8 cellular contexts compared by ENCODE assay signal in genomic region chr17:4366312-4367063, GRCh38. TPM values are rescaled to one million over a fixed set of nuclear protein-coding genes. Genes with fewer than 3 reads are reported as not detected.
DNase-seq lines count a peak whose midpoint lies in the region; ATAC-seq and TF ChIP-seq lines count a peak whose summit lies in the region.

UBE2G1 (minus strand) TSS chr17:4366675; CDS start chr17:4366316, 359 bp downstream.

- POLR2A ChIA-PET in BJ (lab: Charles Lee) = interaction anchor here (0.6 kb wide), 1 partner anchor 151 kb away, joined by 3 read pairs; no protein-coding TSS in a partner anchor

- no peaks in the 10 kb centered on the region for H3K36me3 ChIP-seq in BJ (ENCODE audit: control insufficient read depth, insufficient read depth, low read length)

- peak within 1 kb of the TSS; percentile 88 for H3K4me3 ChIP-seq in BJ (ENCODE audit: low read depth, low read length)

- H3K27me3 ChIP-seq in BJ (ENCODE audit: control insufficient read depth, insufficient read depth, low read length) (no peaks in the 10 kb centered on the region), layer of hippocampus (ENCODE audit: control insufficient read depth, insufficient read depth, low read length) (no peaks in the 10 kb centered on the region)

- CTCF ChIA-PET in BJ (lab: Yijun Ruan, JAX) = interaction anchor here (1.0 to 1.3 kb wide), 3 partner anchors 49 to 151 kb away, joined by 3 to 5 read pairs (median 4); no protein-coding TSS in a partner anchor

- DNase-seq in BJ (ENCODE audit: low read depth) = peak; percentile 74
- DNase-seq in GM19238 (ENCODE audit: insufficient read length, low spot score) = peak; percentile 90
- peak; percentile 89 for DNase-seq in NCI-H524 treated with DMSO at 0.1 percent for 48 hours (lab: John Stamatoyannopoulos, UW)
- peak; percentile 97 to 99 for DNase-seq in activated CD4-positive, alpha-beta T cell treated with anti-CD3 and anti-CD28 coated beads for 4 hours
- DNase-seq in stimulated activated CD4-positive, alpha-beta T cell treated with anti-CD3 and anti-CD28 coated beads, Interleukin-1b, Interleukin-23, amount 100 ng/mL, for 48 hours = peak; percentile 99

- peak; percentile 32 for TF ChIP-seq CTCF in BJ (IDR thresholded peaks at IDR 0.05; ENCODE audit: insufficient read depth, low read depth, low read length)

- peak within 1 kb of the TSS; percentile 94 for H3K27ac ChIP-seq in cingulate gyrus (ENCODE audit: low read depth, low read length)
- H3K27ac ChIP-seq in layer of hippocampus (ENCODE audit: low read depth, low read length) = peak within 1 kb of the TSS; percentile 91

- peak; percentile 53 for ATAC-seq in HG03457 (IDR thresholded peaks at IDR 0.05; ENCODE audit: unreplicated experiment)

RNA-seq across cellular contexts. Expression of gene UBE2G1, which starts in this region (rescaled TPM):
- polyA plus RNA-seq in BJ (2011; rRNA removed) = 23.1 and 35.1 TPM in 2 replicates
- polyA minus RNA-seq in BJ (2011; rRNA and poly(A)+ RNA removed) = 11.8 and 16.4 TPM in 2 replicates

Comparison
In these comparisons a context has a peak if more than half of its experiments do, and no peak if none do; other contexts are left out.
1. Peak in every context shown above with its lines: DNase-seq, ATAC-seq, H3K4me3 ChIP-seq and H3K27ac ChIP-seq.